ENCODE assay signal across 1 cellular context in genomic region chr3:33096103-33096868, GRCh38.
TF ChIP-seq lines count a peak whose summit lies in the region.

No MANE protein-coding gene starts in this region.

TF ChIP-seq in GM12878, 131 proteins besides CTCF, POLR2A, EP300 and RAD21:
- TF ChIP-seq MTA2 (IDR thresholded peaks at IDR 0.05; ENCODE audit: low read depth): peak; percentile 62
- peak; percentile 60 to 61; a peak in 2 of 4 replicates for TF ChIP-seq IKZF2 (IDR thresholded peaks at IDR 0.05)
- TF ChIP-seq POU2F2 (IDR thresholded peaks at IDR 0.05; ENCODE audit: borderline replicate concordance, low read depth, low read length): peak; percentile 27; the same call in 1 of the 3 replicates
- 0 out of 2 replicates have a peak, but pooled peaks have one; percentile 58 for TF ChIP-seq HDGF (IDR thresholded peaks at IDR 0.05)
- no peak for TF ChIP-seq NRF1 (conservative IDR thresholded peaks at IDR 0.05; ENCODE audit: low read depth, low read length)
- TF ChIP-seq SRF (IDR thresholded peaks at IDR 0.05; ENCODE audit: low read depth in 2 of 2, low read length in 2 of 2): peak in 1 of 2 experiments; percentile 33; a peak in 1 of 4 replicates
- TF ChIP-seq ZBTB40 (IDR thresholded peaks at IDR 0.05; ENCODE audit: borderline replicate concordance): peak; percentile 63; the same call in 1 of the 2 replicates
- TF ChIP-seq BHLHE40 (IDR thresholded peaks at IDR 0.05; ENCODE audit: borderline replicate concordance in 1 of 2, low read depth in 2 of 2, low read length in 1 of 2): 0 out of 4 replicates have a peak, but pooled peaks of 1 of the 2 experiments have one; percentile 11
- TF ChIP-seq IKZF1 (conservative IDR thresholded peaks at IDR 0.05): peak; percentile 21; the same call in 1 of the 2 replicates
- TF ChIP-seq YY1 (IDR thresholded peaks at IDR 0.05; ENCODE audit: low read depth, low read length): peak; percentile 55; the same call in 1 of the 2 replicates
- TF ChIP-seq HCFC1 (IDR thresholded peaks at IDR 0.05; ENCODE audit: low read length): no peak
- TF ChIP-seq TAF1 (IDR thresholded peaks at IDR 0.05; ENCODE audit: borderline replicate concordance, low read depth, low read length): peak; percentile 55; the same call in 1 of the 2 replicates
- 0 out of 2 replicates have a peak, but pooled peaks have one; percentile 10 for TF ChIP-seq MXI1 (IDR thresholded peaks at IDR 0.05; ENCODE audit: low read depth, low read length)
- 0 out of 2 replicates have a peak, but pooled peaks have one; percentile 48 for TF ChIP-seq RELB (IDR thresholded peaks at IDR 0.05; ENCODE audit: low read depth)
- no peak for TF ChIP-seq CBFB (IDR thresholded peaks at IDR 0.05; ENCODE audit: low read depth)
- no peak for TF ChIP-seq CEBPZ (IDR thresholded peaks at IDR 0.05; ENCODE audit: low read depth, low read length)
- no peak for TF ChIP-seq TCF12 (IDR thresholded peaks at IDR 0.05; ENCODE audit: low read depth, low read length)
- TF ChIP-seq SPI1 (IDR thresholded peaks at IDR 0.05; ENCODE audit: borderline replicate concordance, insufficient read depth, low read depth, low read length): peak; percentile 75; the same call in 1 of the 2 replicates
- peak; percentile 76 for TF ChIP-seq GABPA (IDR thresholded peaks at IDR 0.05; ENCODE audit: low read depth)
- TF ChIP-seq E4F1 (IDR thresholded peaks at IDR 0.05; ENCODE audit: borderline replicate concordance, partially characterized antibody): no peak
- TF ChIP-seq MLLT1 (IDR thresholded peaks at IDR 0.05): peak; percentile 43; the same call in 1 of the 2 replicates
- peak; percentile 92 for TF ChIP-seq NR2C1 (IDR thresholded peaks at IDR 0.05)
